ENCODE assay signal across 8 cellular contexts in the genomic region with DNA sequence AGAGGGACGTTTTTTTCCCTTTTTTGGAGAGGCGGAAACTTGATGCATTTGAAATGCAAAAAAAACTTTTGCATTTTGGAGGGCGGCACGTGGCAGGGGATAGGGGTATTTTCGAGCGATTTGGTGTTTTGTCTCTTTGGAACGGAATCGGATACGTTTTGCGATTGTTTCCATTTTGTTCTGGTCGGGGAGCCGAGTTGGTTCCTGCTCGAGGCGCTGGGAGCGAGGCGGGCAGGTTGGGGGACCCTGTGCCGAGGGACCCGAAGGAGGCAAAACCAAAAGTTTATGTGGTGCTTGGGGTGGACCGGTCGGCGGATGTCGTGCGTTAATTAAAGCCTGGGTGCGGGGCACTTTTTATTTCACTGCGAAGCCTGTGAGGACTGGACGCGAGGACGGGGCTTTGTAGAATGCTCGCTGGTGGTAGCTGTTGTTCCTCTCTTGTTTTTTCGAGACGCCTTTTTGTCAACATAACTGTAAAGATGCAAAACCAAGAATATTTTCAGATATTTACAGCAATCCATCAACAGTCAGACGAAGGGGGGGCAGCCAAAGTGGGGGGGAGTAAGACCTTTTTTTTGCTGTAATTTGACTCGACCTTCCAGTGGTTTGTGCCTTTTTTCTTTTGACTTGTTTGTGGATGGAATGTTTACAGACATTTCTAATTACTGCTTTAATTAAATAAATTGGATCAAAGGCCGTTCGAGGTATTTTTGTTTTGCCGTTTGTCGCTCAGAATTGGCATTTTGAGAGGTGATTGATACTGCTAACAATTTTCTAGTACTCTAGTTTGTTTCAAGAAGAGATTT. TPM values are rescaled to one million over a fixed set of nuclear protein-coding genes. Genes with fewer than 3 reads are reported as not detected.
DNase-seq lines count a peak whose midpoint lies in the region; ATAC-seq, FAIRE-seq and TF ChIP-seq lines count a peak whose summit lies in the region.

No MANE protein-coding gene starts in this region.

- H3K4me1 Mint-ChIP-seq in activated naive CD8-positive, alpha-beta T cell treated with anti-CD3 and anti-CD28 coated beads, Interleukin-2, amount 10 ng/mL, durations not matched to agents 7 days and 5 days, result peaks cover 30% of the 10 kb centered on the region

- no peaks in the 10 kb centered on the region for H3K27me3 Mint-ChIP-seq in activated naive CD8-positive, alpha-beta T cell treated with anti-CD3 and anti-CD28 coated beads, Interleukin-2, amount 10 ng/mL, durations not matched to agents 7 days and 5 days

- no peak for TF ChIP-seq POLR2A in heart left ventricle (IDR thresholded peaks at IDR 0.05)

- CTCF ChIA-PET in AG04449 (lab: Yijun Ruan, JAX) (interaction anchor here (0.6 to 2.0 kb wide), 15 partner anchors 8 to 620 kb away, joined by 3 to 9 read pairs (median 3); no protein-coding TSS in a partner anchor), RWPE1 (lab: Yijun Ruan, JAX) (interaction anchor here (0.9 to 1.8 kb wide), 5 partner anchors 10 to 73 kb away, joined by 3 to 7 read pairs (median 3); no protein-coding TSS in a partner anchor)

- DNase-seq in AG04449 (ENCODE audit: low read depth, low spot score) (no peak), GM18507 (ENCODE audit: extremely low spot score, insufficient read length, low read depth) (no peak), RWPE1 (ENCODE audit: low spot score) (peak; percentile 45), heart left ventricle (peak; percentile 37 to 71 (median 57)), posterior vena cava (ENCODE audit: low spot score) (peak; percentile 83), epidermal melanocyte (ENCODE audit: insufficient read length, low spot score) (no peak)
- peak; percentile 68 for DNase-seq in activated naive CD8-positive, alpha-beta T cell treated with anti-CD3 and anti-CD28 coated beads, Interleukin-2, amount 10 ng/mL, durations not matched to agents 7 days and 5 days

- TF ChIP-seq CTCF in AG04449 (IDR thresholded peaks at IDR 0.05; ENCODE audit: insufficient read depth, low read length, missing control alignments) (no peak), RWPE1 (conservative IDR thresholded peaks at IDR 0.05; ENCODE audit: low read depth) (no peak), heart left ventricle (IDR thresholded peaks at IDR 0.05) (no peak)

- WGBS in heart left ventricle, 4 donors, result 0 to 1% (median 0%) methylated on average over 36 to 37 of the region's 37 CpGs

- peak overlapping the region; percentile 99 for H3K4me3 Mint-ChIP-seq in activated naive CD8-positive, alpha-beta T cell treated with anti-CD3 and anti-CD28 coated beads, Interleukin-2, amount 10 ng/mL, durations not matched to agents 7 days and 5 days

- H3K27ac Mint-ChIP-seq in activated naive CD8-positive, alpha-beta T cell treated with anti-CD3 and anti-CD28 coated beads, Interleukin-2, amount 10 ng/mL, durations not matched to agents 7 days and 5 days, result peak overlapping the region; percentile 100

- peak overlapping the region; percentile 99 for H3K27ac ChIP-seq in RWPE1
- peak overlapping the region; percentile 93 to 100 (median 99) for H3K27ac ChIP-seq in heart left ventricle

- peak overlapping the region; percentile 80 for H3K4me3 ChIP-seq in AG04449 (ENCODE audit: low read depth, low read length)
- peak overlapping the region; percentile 66 to 92 (median 88) for H3K4me3 ChIP-seq in heart left ventricle

- POLR2A ChIA-PET in AG04449 (lab: Yijun Ruan, JAX) (no interaction called here), RWPE1 (lab: Yijun Ruan, JAX; ENCODE audit: low non-redundant PET) (interaction anchor here (1.7 kb wide), 1 partner anchor 60 kb away, joined by 6 read pairs; no protein-coding TSS in a partner anchor)
- POLR2A ChIA-PET in activated naive CD8-positive, alpha-beta T cell treated with anti-CD3 and anti-CD28 coated beads, Interleukin-2, amount 10 ng/mL, durations not matched to agents 7 days and 5 days (lab: Charles Lee), result interaction anchor here (0.6 to 7.4 kb wide), 24 partner anchors 10 to 1565 kb away, joined by 3 to 287 read pairs (median 8); a partner anchor contains a TSS

- peak; percentile 80 for FAIRE-seq in GM18507 (lab: Jason Lieb, UNC)

- no peaks in the 10 kb centered on the region for H3K9me3 Mint-ChIP-seq in activated naive CD8-positive, alpha-beta T cell treated with anti-CD3 and anti-CD28 coated beads, Interleukin-2, amount 10 ng/mL, durations not matched to agents 7 days and 5 days

- no peaks in the 10 kb centered on the region for H3K9me3 ChIP-seq in heart left ventricle

- ATAC-seq in HG03103 (IDR thresholded peaks at IDR 0.05; ENCODE audit: low read depth, unreplicated experiment), result peak; percentile 4
- no peak for ATAC-seq in activated naive CD8-positive, alpha-beta T cell treated with anti-CD3 and anti-CD28 coated beads, Interleukin-2, amount 10 ng/mL, durations not matched to agents 7 days and 5 days (ENCODE audit: low read depth)
- peak in 2 of 4 donors; percentile 4 to 34 for ATAC-seq in heart left ventricle

- peaks cover 6 to 57% (median 50%) of the 10 kb centered on the region in 12 donors for H3K4me1 ChIP-seq in heart left ventricle

- intact Hi-C loops in heart left ventricle (cut with DNase I) (loop anchor here in 9 of 10 donors (1.0 to 10.0 kb wide), 8 partner anchors 47 to 134 kb away; a partner anchor contains a TSS), posterior vena cava (cut with DNase I) (loop anchor here in 1 of 2 donors (2.0 to 5.0 kb wide), 2 partner anchors 59 to 66 kb away; a partner anchor contains a TSS)

- no peaks in the 10 kb centered on the region for H3K27me3 ChIP-seq in heart left ventricle

- H3K36me3 ChIP-seq in heart left ventricle, result peaks cover 0 to 47% (median 36%) of the 10 kb centered on the region in 9 donors

- H3K36me3 Mint-ChIP-seq in activated naive CD8-positive, alpha-beta T cell treated with anti-CD3 and anti-CD28 coated beads, Interleukin-2, amount 10 ng/mL, durations not matched to agents 7 days and 5 days, result peaks cover 37% of the 10 kb centered on the region

RNA-seq across cellular contexts. Expression of a gene that starts 1.0 kb away (rescaled TPM):
- total RNA-seq in activated naive CD8-positive, alpha-beta T cell treated with anti-CD3 and anti-CD28 coated beads, Interleukin-2, amount 10 ng/mL, durations not matched to agents 7 days and 5 days, result 100 to 1,000 TPM; 454 to 466 TPM
- total RNA-seq in heart left ventricle (100 to 1,000 TPM; 241 to 386 (median 298) TPM), posterior vena cava (100 to 1,000 TPM; 303 to 370 TPM)
- 100 to 1,000 TPM; 412 to 471 TPM for polyA plus RNA-seq in heart left ventricle

Comparison
In these comparisons a context has a peak if more than half of its experiments do, and no peak if none do; other contexts are left out.
1. DNase-seq: peak in RWPE1 (single experiment), activated naive CD8-positive, alpha-beta T cell treated with anti-CD3 and anti-CD28 coated beads, Interleukin-2, amount 10 ng/mL, durations not matched to agents 7 days and 5 days (single experiment), heart left ventricle (5 of 5) and posterior vena cava (single experiment); none in AG04449 (single experiment), GM18507 (single experiment) and epidermal melanocyte (single experiment).